Comparison of ENCODE assay signal across 27 cellular contexts in the genomic region with DNA sequence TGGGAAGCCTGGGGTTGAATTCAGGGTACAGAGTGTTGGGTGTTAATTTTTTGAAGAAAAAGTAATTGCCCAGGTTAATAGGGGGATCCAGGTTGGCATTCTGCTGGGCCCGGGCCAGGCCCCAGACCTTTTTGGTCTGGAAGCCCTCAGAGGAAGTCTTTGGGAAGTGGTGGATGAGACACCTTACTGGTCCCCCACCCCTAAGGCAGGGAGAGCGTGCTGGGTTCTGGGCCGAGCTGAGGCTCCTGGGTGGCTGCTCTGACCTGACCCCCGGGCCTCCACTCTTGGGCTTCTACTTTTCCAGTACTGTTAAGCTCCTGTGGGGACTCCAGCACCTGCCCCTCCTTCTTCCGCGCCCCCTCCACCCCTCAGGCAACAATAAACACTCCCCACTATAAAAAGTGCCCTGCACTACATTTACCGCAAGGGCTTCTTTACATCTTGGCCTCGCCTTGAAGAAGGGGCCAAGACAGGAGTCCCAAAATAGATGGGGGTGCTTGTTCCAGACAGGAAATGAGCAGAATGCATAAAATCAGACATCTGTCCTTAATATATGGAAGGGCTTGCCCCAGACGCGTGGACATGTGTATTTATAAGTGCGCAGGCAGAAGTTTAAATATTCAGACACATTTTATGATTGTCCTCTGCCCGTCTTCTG. TPM values are rescaled to one million over a fixed set of nuclear protein-coding genes. Genes with fewer than 3 reads are reported as not detected.
DNase-seq lines count a peak whose midpoint lies in the region; ATAC-seq, FAIRE-seq and TF ChIP-seq lines count a peak whose summit lies in the region.
"Had no signal": no experiment of that assay in that cellular context is flagged by ENCODE, and none has a peak within 500 bp of the region (broad histone marks: within the 10 kb centered on the region; RNA-seq: fewer than 3 reads in every experiment).

No MANE protein-coding gene starts in this region.

- H3K36me3 ChIP-seq in A673 (ENCODE audit: insufficient read depth, low read length, poor library complexity, severe bottlenecking) (peaks cover 53% of the 10 kb centered on the region), HEK293 (ENCODE audit: control insufficient read depth in 2 of 2, insufficient read depth in 1 of 2, low read length in 2 of 2) (peaks cover 0 to 34% of the 10 kb centered on the region in 2 experiments; a peak in 1 of 3 replicates), H1 (ENCODE audit: control insufficient read depth in 2 of 4, insufficient read depth in 4 of 4, low read length in 3 of 4) (peaks cover 0 to 14% (median 0%) of the 10 kb centered on the region in 4 experiments; a peak in 1 of 8 replicates)
- H3K36me3 ChIP-seq: heart right ventricle, pancreas, right lobe of liver, WERI-Rb-1 had no signal

- no peaks in the 10 kb centered on the region for H3K23me2 ChIP-seq in H1 (ENCODE audit: low read depth, low read length)

- WGBS in H1 (ENCODE audit: extremely low coverage in 1 of 2, insufficient coverage in 1 of 2, insufficient read length in 1 of 2, insufficient replicate concordance in 2 of 2, low coverage in 1 of 2, low lambda C conversion rate in 2 of 2, missing lambda C conversion rate in 1 of 2), 2 experiments, result 15% methylated on average over 12 of the region's 12 CpGs; no CpG with 5 or more reads in 1 of the 2 experiments

- no peak overlapping the region for H4K8ac ChIP-seq in H1 (ENCODE audit: extremely low read depth, insufficient read depth, low read length)

- H3K9me3 Mint-ChIP-seq in neural crest cell, result no peaks in the 10 kb centered on the region
- H3K9me3 Mint-ChIP-seq: effector memory CD8-positive, alpha-beta T cell; T-helper 2 cell treated with Interferon-gamma antibody and Interleukin-4, amounts not matched to agents 5 μg/mL and 100 μg/mL, for 36 hours had no signal

- H4K20me1 ChIP-seq in H1 (replicated peaks in 1 of 2; ENCODE audit: control insufficient read depth in 1 of 2, insufficient read depth in 2 of 2, low read length in 2 of 2), result peaks cover 19 to 40% of the 10 kb centered on the region in 2 experiments

- H2AK5ac ChIP-seq in H1 (ENCODE audit: low read depth, low read length), result no peak overlapping the region

- H2BK20ac ChIP-seq in H1 (ENCODE audit: low read length), result no peak overlapping the region

- H3K14ac ChIP-seq in H1 (ENCODE audit: insufficient read length), result no peak overlapping the region

- H2BK15ac ChIP-seq in H1 (ENCODE audit: low read length), result no peak overlapping the region

- H3K18ac ChIP-seq in H1 (ENCODE audit: extremely low read depth, low read length), result no peak overlapping the region

- H3K36me3 Mint-ChIP-seq in neural crest cell (ENCODE audit: low read depth), result no peaks in the 10 kb centered on the region

- TF ChIP-seq RAD21 in H1 (IDR thresholded peaks at IDR 0.05 in 1 of 2, conservative IDR thresholded peaks at IDR 0.05 in 1 of 2; ENCODE audit: low read depth in 2 of 2, low read length in 2 of 2), result no peak

- peak overlapping the region; percentile 48 for H3K4me3 ChIP-seq in A673 (ENCODE audit: low read depth, low read length, poor library complexity, severe bottlenecking)
- H3K4me3 ChIP-seq in HEK293 (ENCODE audit: low read depth, low read length), result peak overlapping the region; percentile 48
- no peak overlapping the region for H3K4me3 ChIP-seq in H1 (ENCODE audit: extremely low read depth in 1 of 4, insufficient read depth in 2 of 4, low read depth in 3 of 4, low read length in 4 of 4)
- H3K4me3 ChIP-seq: lung, right lobe of liver had no signal

- TF ChIP-seq CTCF in A673 (conservative IDR thresholded peaks at IDR 0.05; ENCODE audit: low read depth, low read length) (no peak), HEK293 (tag by site-specific recombination; IDR thresholded peaks at IDR 0.05) (no peak), H1 (IDR thresholded peaks at IDR 0.05; ENCODE audit: control extremely low read depth in 1 of 3, insufficient read depth in 1 of 3, low read depth in 1 of 3, low read length in 3 of 3) (no peak), neural crest cell (conservative IDR thresholded peaks at IDR 0.05) (no peak)

- H3K4me1 Mint-ChIP-seq in neural crest cell, result peaks cover 12% of the 10 kb centered on the region

- intact Hi-C loops in A673 (cut with micrococcal nuclease; ENCODE audit: unreplicated experiment), result loop anchor here (5.0 kb wide), 1 partner anchor 301 kb away; no protein-coding TSS in a partner anchor

- H3K27ac ChIP-seq in A673 (ENCODE audit: low read depth, low read length, poor library complexity, severe bottlenecking) (no peak overlapping the region), HEK293 (ENCODE audit: extremely low read depth, low read depth, low read length) (peak overlapping the region; percentile 98), H1 (ENCODE audit: low read depth, low read length) (no peak overlapping the region)
- H3K27ac ChIP-seq: heart right ventricle, pancreas, right lobe of liver, WERI-Rb-1 had no signal

- H4K5ac ChIP-seq in H1 (ENCODE audit: insufficient read length, low read depth, low read length), result no peak overlapping the region

- H3K79me1 ChIP-seq in H1 (ENCODE audit: low read depth, low read length), result no peaks in the 10 kb centered on the region

- H3K4ac ChIP-seq in H1 (replicated peaks; ENCODE audit: insufficient read length, low read depth, low read length), result no peak overlapping the region

- H3K56ac ChIP-seq in H1 (replicated peaks; ENCODE audit: insufficient read length, low read depth, low read length), result no peak overlapping the region

- DNase-seq in A673 (ENCODE audit: low spot score) (no peak), H1 (ENCODE audit: low read depth in 1 of 2, low spot score in 2 of 2) (no peak), neural crest cell (ENCODE audit: low read depth, low spot score) (no peak), NCI-H1694 treated with DMSO at 0.1 percent for 48 hours (lab: John Stamatoyannopoulos, UW) (no peak), AML-193 (lab: John Stamatoyannopoulos, UW) (no peak)
- DNase-seq: ACHN; activated CD4-positive, alpha-beta T cell treated with anti-CD3 and anti-CD28 coated beads, Interleukin-2, amount 50 U/mL, for 4 hours; activated CD8-positive, alpha-beta memory T cell treated with anti-CD3 and anti-CD28 coated beads, Interleukin-2, amount 50 U/mL, for 48 hours; activated gamma-delta T cell; amniotic stem cell; CD4-positive, alpha-beta memory T cell; cerebellar nuclear complex; DMS153; effector memory CD8-positive, alpha-beta T cell; GDM1; heart right ventricle; KG1; NCI-H774; pancreas; right lobe of liver; WERI-Rb-1 had no signal

- no peak for FAIRE-seq in H1 (lab: Jason Lieb, UNC)
- FAIRE-seq: pancreas had no signal

- H2BK5ac ChIP-seq in H1 (ENCODE audit: low read depth, low read length), result no peak overlapping the region

- H3K9ac ChIP-seq in H1 (replicated peaks in 1 of 4; ENCODE audit: extremely low read depth in 1 of 4, low read depth in 3 of 4, low read length in 3 of 4), result no peak overlapping the region

- H3K27me3 ChIP-seq in A673 (replicated peaks; ENCODE audit: insufficient read depth, low read depth, low read length, poor library complexity) (no peaks in the 10 kb centered on the region), H1 (replicated peaks in 1 of 4; ENCODE audit: control insufficient read depth in 3 of 4, extremely low read depth in 1 of 4, insufficient read depth in 3 of 4, low read length in 3 of 4) (peaks cover 98 to 100% (median 100%) of the 10 kb centered on the region in 4 experiments)

- H3K27me3 Mint-ChIP-seq in neural crest cell (ENCODE audit: low read depth), result peaks cover 99% of the 10 kb centered on the region

- peaks cover 28% of the 10 kb centered on the region for H3K4me1 ChIP-seq in A673 (ENCODE audit: insufficient read depth, low read length, poor library complexity, severe bottlenecking)
- peaks cover 17% of the 10 kb centered on the region for H3K4me1 ChIP-seq in HEK293 (ENCODE audit: control insufficient read depth, insufficient read depth, low read length)
- H3K4me1 ChIP-seq in H1 (replicated peaks in 1 of 4; ENCODE audit: control insufficient read depth in 3 of 4, insufficient read depth in 4 of 4, low read length in 3 of 4), result peaks cover 0 to 12% (median 7%) of the 10 kb centered on the region in 4 experiments; a peak in 5 of 7 replicates

- ATAC-seq in HG03354 (IDR thresholded peaks at IDR 0.05; ENCODE audit: poor library complexity, severe bottlenecking, unreplicated experiment), result no peak
- no peak for ATAC-seq in activated CD4-positive, CD25-positive, alpha-beta regulatory T cell treated with anti-CD3 and anti-CD28 coated beads, Interleukin-2, amount 50 U/mL, for 24 hours
- ATAC-seq: effector memory CD8-positive, alpha-beta T cell; heart right ventricle; pancreas; right lobe of liver had no signal

- BruUV-seq in A673 (replicated peaks; lab: Mats Ljungman, UMichigan), result no TSS peak

- peak overlapping the region; percentile 22 for H3K4me3 Mint-ChIP-seq in neural crest cell
- H3K4me3 Mint-ChIP-seq: T-helper 2 cell treated with Interferon-gamma antibody and Interleukin-4, amounts not matched to agents 5 μg/mL and 100 μg/mL, for 36 hours had no signal

- H2BK120ac ChIP-seq in H1 (replicated peaks; ENCODE audit: low read depth, low read length), result no peak overlapping the region

- H2BK12ac ChIP-seq in H1 (ENCODE audit: low read depth, low read length), result no peak overlapping the region

- H3K23ac ChIP-seq in H1 (ENCODE audit: insufficient read length), result no peak overlapping the region

- H3K4me2 ChIP-seq in H1 (ENCODE audit: insufficient read depth in 1 of 2, low read depth in 2 of 2, low read length in 2 of 2), result no peak overlapping the region

- TF ChIP-seq EP300 in H1 (IDR thresholded peaks at IDR 0.05; ENCODE audit: borderline replicate concordance in 1 of 2, low read depth in 2 of 2, low read length in 2 of 2), result no peak

- H2AFZ ChIP-seq in H1 (ENCODE audit: low read length), result no peak overlapping the region

- no peak overlapping the region for H4K91ac ChIP-seq in H1 (replicated peaks; ENCODE audit: insufficient read length, low read length)

- H3K9me3 ChIP-seq in A673 (ENCODE audit: low read depth, low read length, poor library complexity, severe bottlenecking) (no peaks in the 10 kb centered on the region), HEK293 (ENCODE audit: control insufficient read depth, insufficient read depth, low read depth, low read length) (no peaks in the 10 kb centered on the region), H1 (ENCODE audit: insufficient read depth in 2 of 2, low read depth in 1 of 2, low read length in 1 of 2) (no peaks in the 10 kb centered on the region)
- H3K9me3 ChIP-seq: heart right ventricle, pancreas, right lobe of liver had no signal

- no peak for TF ChIP-seq POLR2A in H1 (IDR thresholded peaks at IDR 0.05; ENCODE audit: control extremely low read depth in 1 of 2, low read depth in 2 of 2, low read length in 2 of 2)

- POLR2A ChIA-PET in A673 (lab: Charles Lee; ENCODE audit: low non-redundant PET) (no interaction called here), HEK293 (lab: Yijun Ruan, JAX) (interaction anchor here (1.0 to 1.3 kb wide), 2 partner anchors 16 to 498 kb away, joined by 3 read pairs; no protein-coding TSS in a partner anchor), H1 (lab: Charles Lee; ENCODE audit: partially characterized antibody) (interaction anchor here (1.4 to 1.9 kb wide), 3 partner anchors 26 to 68 kb away, joined by 3 to 4 read pairs (median 3); no protein-coding TSS in a partner anchor)

- no peak overlapping the region for H3K27ac Mint-ChIP-seq in neural crest cell (ENCODE audit: unreplicated experiment)
- H3K27ac Mint-ChIP-seq: effector memory CD8-positive, alpha-beta T cell; T-helper 2 cell treated with Interferon-gamma antibody and Interleukin-4, amounts not matched to agents 5 μg/mL and 100 μg/mL, for 36 hours had no signal

- CTCF ChIA-PET in A673 (lab: Charles Lee), result no interaction called here
- CTCF ChIA-PET in HEK293 (lab: Yijun Ruan, JAX), result interaction anchor here (1.2 kb wide), 1 partner anchor 1467 kb away, joined by 4 read pairs; no protein-coding TSS in a partner anchor
- CTCF ChIA-PET in H1 (lab: Charles Lee; ENCODE audit: partially characterized antibody), result interaction anchor here (0.7 to 2.3 kb wide), 8 partner anchors 12 to 861 kb away, joined by 3 to 15 read pairs (median 4); partner anchors contain the start of gene HOXD9

- H3K79me2 ChIP-seq in H1 (ENCODE audit: control insufficient read depth in 1 of 2, insufficient read depth in 2 of 2, low read length in 2 of 2), result no peaks in the 10 kb centered on the region

RNA-seq across cellular contexts. Expression of gene HOXD3, which starts 0.7 kb away (rescaled TPM):
- 41.3 and 53.0 TPM in 2 replicates for total RNA-seq in A673 (2021)
- not detected in 2 replicates for total RNA-seq in H1 (2021; fragmentation: NEBNext Ultra II Directional; extraction: Animal tissue kit (Norgen Biotek cat#: 25700))
- not detected in 2 replicates for polyA plus RNA-seq in H1 (2011; rRNA removed)
- not detected for polyA plus RNA-seq in H1 (2011; cell fraction: cytosol; rRNA removed)
- polyA plus RNA-seq in H1 (2011; cell fraction: nucleus; rRNA removed), result not detected
- not detected in 4 replicates for polyA plus RNA-seq in H1 (2012, experiment 1 of 2)
- polyA plus RNA-seq in H1 (2012, experiment 2 of 2), result not detected
- polyA plus RNA-seq in H1 (2013, experiment 1 of 2), result not detected
- polyA plus RNA-seq in H1 (2013, experiment 2 of 2), result not detected
- not detected in 2 replicates for polyA minus RNA-seq in H1 (2011; rRNA and poly(A)+ RNA removed)
- not detected for polyA minus RNA-seq in H1 (2011; cell fraction: cytosol; rRNA and poly(A)+ RNA removed)
- polyA minus RNA-seq in H1 (2011; cell fraction: nucleus; rRNA and poly(A)+ RNA removed), result not detected
- 1.5 and 1.9 TPM in 2 replicates for total RNA-seq in neural crest cell
- total RNA-seq: CD4-positive, alpha-beta memory T cell; right lobe of liver; temporal lobe had no signal
- polyA plus RNA-seq: CD4-positive, alpha-beta memory T cell had no signal

RNA-seq across cellular contexts. Expression of gene HOXD4, which starts 5.1 kb away (rescaled TPM):
- total RNA-seq in A673 (2021) (30.8 and 34.3 TPM in 2 replicates), neural crest cell (1.3 TPM in 2 replicates)
- not detected in 2 replicates for total RNA-seq in H1 (2021; fragmentation: NEBNext Ultra II Directional; extraction: Animal tissue kit (Norgen Biotek cat#: 25700))
- not detected in 2 replicates for polyA plus RNA-seq in H1 (2011; rRNA removed)
- polyA plus RNA-seq in H1 (2011; cell fraction: cytosol; rRNA removed), result not detected
- polyA plus RNA-seq in H1 (2011; cell fraction: nucleus; rRNA removed), result not detected
- not detected in 4 replicates for polyA plus RNA-seq in H1 (2012, experiment 1 of 2)
- not detected for polyA plus RNA-seq in H1 (2012, experiment 2 of 2)
- not detected for polyA plus RNA-seq in H1 (2013, experiment 1 of 2)
- polyA plus RNA-seq in H1 (2013, experiment 2 of 2), result not detected
- polyA minus RNA-seq in H1 (2011; rRNA and poly(A)+ RNA removed), result not detected in 2 replicates
- polyA minus RNA-seq in H1 (2011; cell fraction: cytosol; rRNA and poly(A)+ RNA removed), result not detected
- not detected for polyA minus RNA-seq in H1 (2011; cell fraction: nucleus; rRNA and poly(A)+ RNA removed)
- total RNA-seq: CD4-positive, alpha-beta memory T cell; right lobe of liver; temporal lobe had no signal
- polyA plus RNA-seq: CD4-positive, alpha-beta memory T cell had no signal

RNA-seq across cellular contexts. Expression of gene HOXD8, which starts 26.9 kb away (rescaled TPM):
- total RNA-seq in A673 (2021) (56.8 and 61.9 TPM in 2 replicates), neural crest cell (not detected in 2 replicates)
- total RNA-seq in H1 (2021; fragmentation: NEBNext Ultra II Directional; extraction: Animal tissue kit (Norgen Biotek cat#: 25700)), result not detected in 2 replicates
- polyA plus RNA-seq in H1 (2011; rRNA removed), result not detected in 2 replicates
- polyA plus RNA-seq in H1 (2011; cell fraction: cytosol; rRNA removed), result not detected
- not detected for polyA plus RNA-seq in H1 (2011; cell fraction: nucleus; rRNA removed)
- polyA plus RNA-seq in H1 (2012, experiment 1 of 2), result not detected in 4 replicates
- polyA plus RNA-seq in H1 (2012, experiment 2 of 2), result not detected
- polyA plus RNA-seq in H1 (2013, experiment 1 of 2), result not detected
- not detected for polyA plus RNA-seq in H1 (2013, experiment 2 of 2)
- polyA minus RNA-seq in H1 (2011; rRNA and poly(A)+ RNA removed), result not detected in 2 replicates
- polyA minus RNA-seq in H1 (2011; cell fraction: cytosol; rRNA and poly(A)+ RNA removed), result not detected
- not detected for polyA minus RNA-seq in H1 (2011; cell fraction: nucleus; rRNA and poly(A)+ RNA removed)
- total RNA-seq: CD4-positive, alpha-beta memory T cell had no signal
- polyA plus RNA-seq: CD4-positive, alpha-beta memory T cell had no signal

RNA-seq across cellular contexts. Expression of gene HOXD1, which starts 32.0 kb away (rescaled TPM):
- total RNA-seq in A673 (2021) (not detected in 2 replicates), neural crest cell (not detected in 2 replicates)
- not detected in 2 replicates for total RNA-seq in H1 (2021; fragmentation: NEBNext Ultra II Directional; extraction: Animal tissue kit (Norgen Biotek cat#: 25700))
- polyA plus RNA-seq in H1 (2011; rRNA removed), result 0.03 TPM in 1 of 2 replicates, not detected in the other
- not detected for polyA plus RNA-seq in H1 (2011; cell fraction: cytosol; rRNA removed)
- polyA plus RNA-seq in H1 (2011; cell fraction: nucleus; rRNA removed), result not detected
- not detected in 4 replicates for polyA plus RNA-seq in H1 (2012, experiment 1 of 2)
- 0.13 TPM for polyA plus RNA-seq in H1 (2012, experiment 2 of 2)
- polyA plus RNA-seq in H1 (2013, experiment 1 of 2), result not detected
- 0.02 TPM for polyA plus RNA-seq in H1 (2013, experiment 2 of 2)
- not detected in 2 replicates for polyA minus RNA-seq in H1 (2011; rRNA and poly(A)+ RNA removed)
- not detected for polyA minus RNA-seq in H1 (2011; cell fraction: cytosol; rRNA and poly(A)+ RNA removed)
- 0.30 TPM for polyA minus RNA-seq in H1 (2011; cell fraction: nucleus; rRNA and poly(A)+ RNA removed)
- total RNA-seq: CD4-positive, alpha-beta memory T cell; right lobe of liver; temporal lobe had no signal
- polyA plus RNA-seq: CD4-positive, alpha-beta memory T cell had no signal

RNA-seq across cellular contexts. Expression of gene HOXD9, which starts 33.9 kb away (rescaled TPM):
- 63.0 and 64.9 TPM in 2 replicates for total RNA-seq in A673 (2021)
- not detected in 2 replicates for total RNA-seq in H1 (2021; fragmentation: NEBNext Ultra II Directional; extraction: Animal tissue kit (Norgen Biotek cat#: 25700))
- not detected in 2 replicates for polyA plus RNA-seq in H1 (2011; rRNA removed)
- not detected for polyA plus RNA-seq in H1 (2011; cell fraction: cytosol; rRNA removed)
- not detected for polyA plus RNA-seq in H1 (2011; cell fraction: nucleus; rRNA removed)
- polyA plus RNA-seq in H1 (2012, experiment 1 of 2), result not detected in 4 replicates
- not detected for polyA plus RNA-seq in H1 (2012, experiment 2 of 2)
- not detected for polyA plus RNA-seq in H1 (2013, experiment 1 of 2)
- not detected for polyA plus RNA-seq in H1 (2013, experiment 2 of 2)
- polyA minus RNA-seq in H1 (2011; rRNA and poly(A)+ RNA removed), result not detected in 2 replicates
- polyA minus RNA-seq in H1 (2011; cell fraction: cytosol; rRNA and poly(A)+ RNA removed), result not detected
- polyA minus RNA-seq in H1 (2011; cell fraction: nucleus; rRNA and poly(A)+ RNA removed), result not detected
- total RNA-seq in neural crest cell, result not detected in 2 replicates
- total RNA-seq: CD4-positive, alpha-beta memory T cell; temporal lobe had no signal
- polyA plus RNA-seq: CD4-positive, alpha-beta memory T cell had no signal

Comparison
In these comparisons a context has a peak if more than half of its experiments do, and no peak if none do; other contexts are left out.
1. H3K4me3 ChIP-seq: peak in A673 (single experiment) and HEK293 (single experiment); none in H1 (0 of 4).
2. RNA of gene HOXD3, which starts 0.7 kb away (total RNA-seq): 41.3 to 53.0 TPM in A673; 1.5 to 1.9 TPM in neural crest cell and not detected in H1; every median in the first group is over 10 times any median in the second.
3. RNA of gene HOXD4, which starts 5.1 kb away (total RNA-seq): 30.8 to 34.3 TPM in A673; 1.3 TPM in neural crest cell and not detected in H1; every median in the first group is over 10 times any median in the second.
4. RNA of gene HOXD8, which starts 26.9 kb away (total RNA-seq): 56.8 to 61.9 TPM in A673; not detected in neural crest cell and not detected in H1; every median in the first group is over 10 times any median in the second.